ENCODE assay signal across 22 cellular contexts in the genomic region with DNA sequence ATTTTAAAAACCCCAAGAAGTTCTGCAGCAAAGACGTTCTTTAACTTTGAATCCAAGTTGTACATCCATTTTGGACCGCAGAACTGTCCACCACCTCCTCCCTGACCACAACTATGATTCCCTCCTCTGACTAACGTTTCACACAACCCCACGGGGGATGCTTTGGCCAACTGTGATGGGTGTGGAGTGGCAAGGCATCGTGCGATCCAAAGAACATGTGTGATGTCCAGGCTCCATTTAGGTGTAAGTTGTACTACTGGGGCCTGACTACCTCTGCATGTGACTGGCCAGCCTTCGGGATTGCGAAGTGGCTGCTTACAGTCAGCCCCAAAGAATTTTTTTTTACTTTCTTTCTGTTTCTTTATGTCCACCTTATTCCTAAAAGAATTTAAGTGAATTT. TPM values are rescaled to one million over a fixed set of nuclear protein-coding genes. Genes with fewer than 3 reads are reported as not detected.
A peak's percentile ranks its signal among the peaks of the same experiment; 100 is the strongest.
DNase-seq lines count a peak whose midpoint lies in the region; ATAC-seq and TF ChIP-seq lines count a peak whose summit lies in the region.
"Had no signal": no experiment of that assay in that cellular context is flagged by ENCODE, and none has a peak within 500 bp of the region (broad histone marks: within the 10 kb centered on the region; RNA-seq: fewer than 3 reads in every experiment).

No MANE protein-coding gene starts in this region.

- no peaks in the 10 kb centered on the region for H3K27me3 ChIP-seq in osteoblast (ENCODE audit: insufficient read depth, low read length)
- H3K27me3 ChIP-seq: upper lobe of left lung had no signal

- no peaks in the 10 kb centered on the region for H3K9me3 ChIP-seq in osteoblast (ENCODE audit: low read depth, low read length)
- H3K9me3 ChIP-seq: upper lobe of left lung had no signal

- no peaks in the 10 kb centered on the region for H3K79me2 ChIP-seq in osteoblast (ENCODE audit: insufficient read depth, low read length)

- H2AFZ ChIP-seq in osteoblast (ENCODE audit: low read length) = no peak overlapping the region

- H3K4me3 ChIP-seq in osteoblast (ENCODE audit: insufficient read depth, low read length) = no peak overlapping the region
- H3K4me3 ChIP-seq: upper lobe of left lung had no signal

- no peak for TF ChIP-seq CTCF in osteoblast (IDR thresholded peaks at IDR 0.05; ENCODE audit: extremely low read depth, low read depth, low read length)

- H3K4me1 ChIP-seq in osteoblast (ENCODE audit: insufficient read depth, low read length) = peaks cover 64% of the 10 kb centered on the region

- peak overlapping the region; percentile 93 for H3K27ac ChIP-seq in osteoblast (ENCODE audit: low read depth, low read length)

- DNase-seq in Daoy (ENCODE audit: low read depth) = peak; percentile 74
- DNase-seq in RPMI7951 (ENCODE audit: low read depth) = peak; percentile 97
- DNase-seq in fibroblast of peridontal ligament (ENCODE audit: extremely low read depth) = peak; percentile 94
- DNase-seq in osteoblast (ENCODE audit: insufficient read length, low spot score, missing footprints) = peak; percentile 71
- no peak for DNase-seq in NAMALWA (ENCODE audit: low spot score)
- no peak for DNase-seq in NCI-H1092 treated with DMSO at 0.1 percent for 48 hours (lab: John Stamatoyannopoulos, UW)
- no peak for DNase-seq in putamen (ENCODE audit: low spot score)
- DNase-seq: activated CD4-positive, alpha-beta T cell treated with anti-CD3 and anti-CD28 coated beads for 36 hours; activated naive CD8-positive, alpha-beta T cell treated with anti-CD3 and anti-CD28 coated beads, Interleukin-2, amount 50 U/mL, for 24 hours; COR-L47; effector memory CD4-positive, alpha-beta T cell; foreskin melanocyte; left colon; NCI-H1694 treated with DMSO at 0.1 percent for 48 hours; NCI-H345; NK-92 treated with Interleukin-12 subunit alpha and Interleukin-12 subunit beta, amount 100 ng/mL, for 24 hours; nucleus accumbens; RPMI8226; stimulated activated naive CD8-positive, alpha-beta T cell treated with anti-CD3 and anti-CD28 coated beads, Interleukin-15, Interleukin-2, amounts not matched to agents 100 U/mL and 50 U/mL, for 24 hours; upper lobe of left lung had no signal

- ATAC-seq in HG03571 (IDR thresholded peaks at IDR 0.05; ENCODE audit: unreplicated experiment) = no peak
- ATAC-seq: activated CD4-positive, alpha-beta T cell treated with anti-CD3 and anti-CD28 coated beads for 36 hours; activated naive CD8-positive, alpha-beta T cell treated with anti-CD3 and anti-CD28 coated beads, Interleukin-2, amount 50 U/mL, for 24 hours; left colon; right cardiac atrium; stimulated activated naive CD8-positive, alpha-beta T cell treated with anti-CD3 and anti-CD28 coated beads, Interleukin-15, Interleukin-2, amounts not matched to agents 100 U/mL and 50 U/mL, for 24 hours had no signal

- no peaks in the 10 kb centered on the region for H3K36me3 ChIP-seq in osteoblast (ENCODE audit: insufficient read depth, low read length)
- H3K36me3 ChIP-seq: upper lobe of left lung had no signal

- peak overlapping the region; percentile 51 for H3K4me2 ChIP-seq in osteoblast (ENCODE audit: insufficient read depth, low read length)

- H4K20me1 ChIP-seq in osteoblast (ENCODE audit: insufficient read depth, low read length) = no peaks in the 10 kb centered on the region

RNA-seq across cellular contexts. Expression of gene KCNJ15, which starts 6.7 kb away (rescaled TPM):
- 35.4 and 44.6 TPM in 2 replicates for total RNA-seq in Daoy (2014; rRNA removed; shearing (Covaris generic))
- 13.2 and 18.9 TPM in 2 replicates for total RNA-seq in RPMI7951 (2014; rRNA removed; shearing (Covaris generic))
- 10.0 and 10.1 TPM in 2 replicates for total RNA-seq in osteoblast

Comparison
In these comparisons a context has a peak if more than half of its experiments do, and no peak if none do; other contexts are left out.
1. DNase-seq: peak in Daoy (single experiment), RPMI7951 (single experiment), fibroblast of peridontal ligament (single experiment) and osteoblast (single experiment); none in NAMALWA (single experiment), NCI-H1092 treated with DMSO at 0.1 percent for 48 hours (single experiment) and putamen (single experiment).